ENCODE assay signal across 21 cellular contexts in genomic region chr3:195867631-195868335, GRCh38. TPM values are rescaled to one million over a fixed set of nuclear protein-coding genes. Genes with fewer than 3 reads are reported as not detected.
"Had no signal": no experiment of that assay in that cellular context is flagged by ENCODE, and none has a peak within 500 bp of the region (broad histone marks: within the 10 kb centered on the region; RNA-seq: fewer than 3 reads in every experiment).

No MANE protein-coding gene starts in this region.

- H3K9me3 Mint-ChIP-seq: activated naive CD4-positive, alpha-beta T cell treated with anti-CD3 and anti-CD28 coated beads for 36 hours; activated naive CD8-positive, alpha-beta T cell treated with anti-CD3 and anti-CD28 coated beads, Interleukin-2, amount 10 ng/mL, durations not matched to agents 7 days and 5 days; naive thymus-derived CD4-positive, alpha-beta T cell had no signal

- H3K27ac ChIP-seq: cardiac muscle cell, heart left ventricle, lower lobe of right lung, pancreas, psoas muscle, right atrium auricular region, testis, upper lobe of left lung had no signal

- H3K27ac Mint-ChIP-seq: activated naive CD4-positive, alpha-beta T cell treated with anti-CD3 and anti-CD28 coated beads for 36 hours; activated naive CD8-positive, alpha-beta T cell treated with anti-CD3 and anti-CD28 coated beads, Interleukin-2, amount 10 ng/mL, durations not matched to agents 7 days and 5 days; naive thymus-derived CD4-positive, alpha-beta T cell; T-helper 17 cell had no signal

- DNase-seq: activated CD4-positive, alpha-beta T cell treated with anti-CD3 and anti-CD28 coated beads for 4 hours; activated CD4-positive, alpha-beta T cell treated with anti-CD3 and anti-CD28 coated beads, Interleukin-2, amount 50 U/mL, for 48 hours; activated CD4-positive, CD25-positive, alpha-beta regulatory T cell; activated effector memory CD4-positive, alpha-beta T cell treated with Interleukin-2 at 50 U/mL for 16 hours; activated naive CD4-positive, alpha-beta T cell treated with anti-CD3 and anti-CD28 coated beads for 36 hours; activated naive CD8-positive, alpha-beta T cell treated with anti-CD3 and anti-CD28 coated beads, Interleukin-2, amount 10 ng/mL, durations not matched to agents 7 days and 5 days; activated T-cell treated with anti-CD3 and anti-CD28 coated beads, Interleukin-2, amount 50 U/mL, for 48 hours; islet precursor cell; lower lobe of right lung; naive thymus-derived CD4-positive, alpha-beta T cell; stimulated activated CD4-positive, alpha-beta T cell treated with anti-CD3 and anti-CD28 coated beads, Interleukin-12 subunit alpha, Interleukin-12 subunit beta, amount 100 ng/mL, for 4 hours; SW 1271; T-helper 17 cell; testis had no signal

- H3K4me1 ChIP-seq: pancreas, testis had no signal

- H3K9me3 ChIP-seq: heart left ventricle, lower lobe of right lung, pancreas, psoas muscle, right atrium auricular region, testis, upper lobe of left lung had no signal

- H3K4me3 ChIP-seq: cardiac muscle cell, heart left ventricle, lower lobe of right lung, pancreas, psoas muscle, right atrium auricular region, testis, upper lobe of left lung had no signal

- H3K27me3 Mint-ChIP-seq: activated naive CD8-positive, alpha-beta T cell treated with anti-CD3 and anti-CD28 coated beads, Interleukin-2, amount 10 ng/mL, durations not matched to agents 7 days and 5 days; naive thymus-derived CD4-positive, alpha-beta T cell; T-helper 17 cell had no signal

- ATAC-seq: heart left ventricle; lower lobe of right lung; naive thymus-derived CD4-positive, alpha-beta T cell; pancreas; psoas muscle; T-helper 17 cell had no signal

- H3K36me3 ChIP-seq: pancreas had no signal

- H3K4me1 Mint-ChIP-seq: naive thymus-derived CD4-positive, alpha-beta T cell had no signal

- H3K4me3 Mint-ChIP-seq: activated naive CD4-positive, alpha-beta T cell treated with anti-CD3 and anti-CD28 coated beads for 36 hours; activated naive CD8-positive, alpha-beta T cell treated with anti-CD3 and anti-CD28 coated beads, Interleukin-2, amount 10 ng/mL, durations not matched to agents 7 days and 5 days; naive thymus-derived CD4-positive, alpha-beta T cell; T-helper 17 cell had no signal

- H3K27me3 ChIP-seq: cardiac muscle cell, heart left ventricle, pancreas, right atrium auricular region, testis, upper lobe of left lung had no signal

RNA-seq across cellular contexts. Expression of gene MUC4, which starts 56.1 kb away (rescaled TPM):
- total RNA-seq: cardiac muscle cell, fibroblast of villous mesenchyme, T-helper 17 cell had no signal
- polyA plus RNA-seq: naive thymus-derived CD4-positive, alpha-beta T cell had no signal
